ENCODE assay signal across 2 cellular contexts in the genomic region with DNA sequence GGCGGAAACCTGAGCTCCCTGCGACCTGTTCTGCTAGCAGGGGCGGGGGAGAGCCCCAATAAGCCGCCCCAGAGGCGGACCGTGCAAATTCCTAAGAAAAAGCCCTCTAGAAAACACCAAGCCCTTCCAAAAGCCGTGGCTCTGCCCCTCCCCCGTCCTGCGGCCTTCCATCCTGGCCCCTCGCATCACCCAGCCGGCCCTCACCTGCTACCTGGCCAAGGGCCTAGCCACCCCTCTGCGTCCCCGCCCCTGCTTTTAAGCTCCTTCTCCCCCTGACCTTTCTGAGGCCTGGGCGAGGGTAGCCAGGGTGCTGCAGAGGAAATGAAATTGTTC.
A peak's percentile ranks its signal among the peaks of the same experiment; 100 is the strongest.
TF ChIP-seq lines count a peak whose summit lies in the region.

No MANE protein-coding gene starts in this region.

TF ChIP-seq in GM12878, 131 proteins besides CTCF, POLR2A, EP300 and RAD21:
- TF ChIP-seq SMAD1 (IDR thresholded peaks at IDR 0.05; ENCODE audit: low read depth, partially characterized antibody) (no peak), SRF (IDR thresholded peaks at IDR 0.05; ENCODE audit: low read depth in 2 of 2, low read length in 2 of 2) (no peak), CBX3 (IDR thresholded peaks at IDR 0.05; ENCODE audit: borderline replicate concordance, low read depth) (no peak), CEBPB (IDR thresholded peaks at IDR 0.05; ENCODE audit: borderline replicate concordance in 1 of 2, low read depth in 2 of 2, low read length in 2 of 2) (no peak), RUNX3 (IDR thresholded peaks at IDR 0.05; ENCODE audit: low read length) (no peak), CBX5 (IDR thresholded peaks at IDR 0.05; ENCODE audit: low read depth) (no peak), MEF2A (IDR thresholded peaks at IDR 0.05; ENCODE audit: insufficient read depth, low read depth, low read length) (no peak), FOXK2 (IDR thresholded peaks at IDR 0.05) (no peak), EZH2 (IDR thresholded peaks at IDR 0.05; ENCODE audit: borderline replicate concordance, control insufficient read depth, low read depth, low read length) (no peak), HDAC6 (IDR thresholded peaks at IDR 0.05; ENCODE audit: unreplicated experiment) (no peak), BMI1 (IDR thresholded peaks at IDR 0.05; ENCODE audit: borderline replicate concordance) (no peak), DPF2 (IDR thresholded peaks at IDR 0.05) (no peak), NR2C1 (IDR thresholded peaks at IDR 0.05) (no peak), RB1 (IDR thresholded peaks at IDR 0.05; ENCODE audit: borderline replicate concordance) (no peak)
- TF ChIP-seq, protein P1, sequence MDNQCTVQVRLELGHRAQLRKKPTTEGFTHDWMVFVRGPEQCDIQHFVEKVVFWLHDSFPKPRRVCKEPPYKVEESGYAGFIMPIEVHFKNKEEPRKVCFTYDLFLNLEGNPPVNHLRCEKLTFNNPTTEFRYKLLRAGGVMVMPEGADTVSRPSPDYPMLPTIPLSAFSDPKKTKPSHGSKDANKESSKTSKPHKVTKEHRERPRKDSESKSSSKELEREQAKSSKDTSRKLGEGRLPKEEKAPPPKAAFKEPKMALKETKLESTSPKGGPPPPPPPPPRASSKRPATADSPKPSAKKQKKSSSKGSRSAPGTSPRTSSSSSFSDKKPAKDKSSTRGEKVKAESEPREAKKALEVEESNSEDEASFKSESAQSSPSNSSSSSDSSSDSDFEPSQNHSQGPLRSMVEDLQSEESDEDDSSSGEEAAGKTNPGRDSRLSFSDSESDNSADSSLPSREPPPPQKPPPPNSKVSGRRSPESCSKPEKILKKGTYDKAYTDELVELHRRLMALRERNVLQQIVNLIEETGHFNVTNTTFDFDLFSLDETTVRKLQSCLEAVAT (IDR thresholded peaks at IDR 0.05): no peak
- TF ChIP-seq, protein P2, sequence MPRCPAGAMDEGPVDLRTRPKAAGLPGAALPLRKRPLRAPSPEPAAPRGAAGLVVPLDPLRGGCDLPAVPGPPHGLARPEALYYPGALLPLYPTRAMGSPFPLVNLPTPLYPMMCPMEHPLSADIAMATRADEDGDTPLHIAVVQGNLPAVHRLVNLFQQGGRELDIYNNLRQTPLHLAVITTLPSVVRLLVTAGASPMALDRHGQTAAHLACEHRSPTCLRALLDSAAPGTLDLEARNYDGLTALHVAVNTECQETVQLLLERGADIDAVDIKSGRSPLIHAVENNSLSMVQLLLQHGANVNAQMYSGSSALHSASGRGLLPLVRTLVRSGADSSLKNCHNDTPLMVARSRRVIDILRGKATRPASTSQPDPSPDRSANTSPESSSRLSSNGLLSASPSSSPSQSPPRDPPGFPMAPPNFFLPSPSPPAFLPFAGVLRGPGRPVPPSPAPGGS (IDR thresholded peaks at IDR 0.05; ENCODE audit: borderline replicate concordance, insufficient read depth, low read depth, low read length, poor library complexity, severe bottlenecking): no peak
- TF ChIP-seq, protein P3, sequence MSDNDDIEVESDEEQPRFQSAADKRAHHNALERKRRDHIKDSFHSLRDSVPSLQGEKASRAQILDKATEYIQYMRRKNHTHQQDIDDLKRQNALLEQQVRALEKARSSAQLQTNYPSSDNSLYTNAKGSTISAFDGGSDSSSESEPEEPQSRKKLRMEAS (IDR thresholded peaks at IDR 0.05; ENCODE audit: low read depth, low read length): no peak
- TF ChIP-seq, protein P4, sequence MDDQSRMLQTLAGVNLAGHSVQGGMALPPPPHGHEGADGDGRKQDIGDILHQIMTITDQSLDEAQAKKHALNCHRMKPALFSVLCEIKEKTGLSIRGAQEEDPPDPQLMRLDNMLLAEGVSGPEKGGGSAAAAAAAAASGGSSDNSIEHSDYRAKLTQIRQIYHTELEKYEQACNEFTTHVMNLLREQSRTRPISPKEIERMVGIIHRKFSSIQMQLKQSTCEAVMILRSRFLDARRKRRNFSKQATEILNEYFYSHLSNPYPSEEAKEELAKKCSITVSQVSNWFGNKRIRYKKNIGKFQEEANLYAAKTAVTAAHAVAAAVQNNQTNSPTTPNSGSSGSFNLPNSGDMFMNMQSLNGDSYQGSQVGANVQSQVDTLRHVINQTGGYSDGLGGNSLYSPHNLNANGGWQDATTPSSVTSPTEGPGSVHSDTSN (IDR thresholded peaks at IDR 0.05; ENCODE audit: insufficient replicate concordance, low read depth, low read length): no peak
- TF ChIP-seq, protein P5, sequence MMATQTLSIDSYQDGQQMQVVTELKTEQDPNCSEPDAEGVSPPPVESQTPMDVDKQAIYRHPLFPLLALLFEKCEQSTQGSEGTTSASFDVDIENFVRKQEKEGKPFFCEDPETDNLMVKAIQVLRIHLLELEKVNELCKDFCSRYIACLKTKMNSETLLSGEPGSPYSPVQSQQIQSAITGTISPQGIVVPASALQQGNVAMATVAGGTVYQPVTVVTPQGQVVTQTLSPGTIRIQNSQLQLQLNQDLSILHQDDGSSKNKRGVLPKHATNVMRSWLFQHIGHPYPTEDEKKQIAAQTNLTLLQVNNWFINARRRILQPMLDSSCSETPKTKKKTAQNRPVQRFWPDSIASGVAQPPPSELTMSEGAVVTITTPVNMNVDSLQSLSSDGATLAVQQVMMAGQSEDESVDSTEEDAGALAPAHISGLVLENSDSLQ (IDR thresholded peaks at IDR 0.05): no peak
- TF ChIP-seq, protein P6, sequence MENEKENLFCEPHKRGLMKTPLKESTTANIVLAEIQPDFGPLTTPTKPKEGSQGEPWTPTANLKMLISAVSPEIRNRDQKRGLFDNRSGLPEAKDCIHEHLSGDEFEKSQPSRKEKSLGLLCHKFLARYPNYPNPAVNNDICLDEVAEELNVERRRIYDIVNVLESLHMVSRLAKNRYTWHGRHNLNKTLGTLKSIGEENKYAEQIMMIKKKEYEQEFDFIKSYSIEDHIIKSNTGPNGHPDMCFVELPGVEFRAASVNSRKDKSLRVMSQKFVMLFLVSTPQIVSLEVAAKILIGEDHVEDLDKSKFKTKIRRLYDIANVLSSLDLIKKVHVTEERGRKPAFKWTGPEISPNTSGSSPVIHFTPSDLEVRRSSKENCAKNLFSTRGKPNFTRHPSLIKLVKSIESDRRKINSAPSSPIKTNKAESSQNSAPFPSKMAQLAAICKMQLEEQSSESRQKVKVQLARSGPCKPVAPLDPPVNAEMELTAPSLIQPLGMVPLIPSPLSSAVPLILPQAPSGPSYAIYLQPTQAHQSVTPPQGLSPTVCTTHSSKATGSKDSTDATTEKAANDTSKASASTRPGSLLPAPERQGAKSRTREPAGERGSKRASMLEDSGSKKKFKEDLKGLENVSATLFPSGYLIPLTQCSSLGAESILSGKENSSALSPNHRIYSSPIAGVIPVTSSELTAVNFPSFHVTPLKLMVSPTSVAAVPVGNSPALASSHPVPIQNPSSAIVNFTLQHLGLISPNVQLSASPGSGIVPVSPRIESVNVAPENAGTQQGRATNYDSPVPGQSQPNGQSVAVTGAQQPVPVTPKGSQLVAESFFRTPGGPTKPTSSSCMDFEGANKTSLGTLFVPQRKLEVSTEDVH (IDR thresholded peaks at IDR 0.05; ENCODE audit: low read depth, partially characterized antibody): no peak
TF ChIP-seq in GM12878: peak in this region for 0.

TF ChIP-seq in HepG2, 621 proteins besides CTCF, POLR2A, EP300 and RAD21:
- no peak for TF ChIP-seq AGO1 (IDR thresholded peaks at IDR 0.05; ENCODE audit: low read depth, low read length, poor library complexity, severe bottlenecking)
- TF ChIP-seq KDM5B (CRISPR knock-in tag; IDR thresholded peaks at IDR 0.05; ENCODE audit: borderline replicate concordance): no peak
- 0 out of 2 replicates have a peak, but pooled peaks have one; percentile 22 for TF ChIP-seq ZFY (CRISPR knock-in tag; IDR thresholded peaks at IDR 0.05)
- TF ChIP-seq, protein P7, sequence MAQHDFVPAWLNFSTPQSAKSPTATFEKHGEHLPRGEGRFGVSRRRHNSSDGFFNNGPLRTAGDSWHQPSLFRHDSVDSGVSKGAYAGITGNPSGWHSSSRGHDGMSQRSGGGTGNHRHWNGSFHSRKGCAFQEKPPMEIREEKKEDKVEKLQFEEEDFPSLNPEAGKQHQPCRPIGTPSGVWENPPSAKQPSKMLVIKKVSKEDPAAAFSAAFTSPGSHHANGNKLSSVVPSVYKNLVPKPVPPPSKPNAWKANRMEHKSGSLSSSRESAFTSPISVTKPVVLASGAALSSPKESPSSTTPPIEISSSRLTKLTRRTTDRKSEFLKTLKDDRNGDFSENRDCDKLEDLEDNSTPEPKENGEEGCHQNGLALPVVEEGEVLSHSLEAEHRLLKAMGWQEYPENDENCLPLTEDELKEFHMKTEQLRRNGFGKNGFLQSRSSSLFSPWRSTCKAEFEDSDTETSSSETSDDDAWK (CRISPR knock-in tag; IDR thresholded peaks at IDR 0.05): no peak
